1 cellular context compared by ENCODE assay signal in the genomic region with DNA sequence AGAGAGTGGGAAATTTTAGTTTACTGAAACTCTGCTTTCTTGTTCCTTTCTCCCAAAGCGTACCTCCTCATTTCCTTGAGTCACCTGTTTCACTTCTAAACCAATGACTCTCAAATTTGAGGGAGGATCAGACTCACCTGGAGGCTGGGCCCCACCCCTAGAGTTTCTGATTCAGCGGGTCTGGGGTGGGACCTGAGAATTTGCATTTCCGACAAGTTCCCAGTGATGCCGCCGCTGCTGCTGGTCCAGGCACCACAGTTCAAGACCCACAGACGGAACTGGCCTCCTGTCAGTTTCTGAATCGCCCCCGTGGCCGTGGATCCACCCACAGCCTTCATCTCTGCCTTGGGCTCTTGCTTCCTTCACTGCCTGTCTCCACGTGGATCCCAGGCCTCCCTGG.
TF ChIP-seq lines count a peak whose summit lies in the region.

No MANE protein-coding gene starts in this region.

TF ChIP-seq in WTC11, 78 proteins besides CTCF, POLR2A, EP300 and RAD21:
- TF ChIP-seq, protein P1, sequence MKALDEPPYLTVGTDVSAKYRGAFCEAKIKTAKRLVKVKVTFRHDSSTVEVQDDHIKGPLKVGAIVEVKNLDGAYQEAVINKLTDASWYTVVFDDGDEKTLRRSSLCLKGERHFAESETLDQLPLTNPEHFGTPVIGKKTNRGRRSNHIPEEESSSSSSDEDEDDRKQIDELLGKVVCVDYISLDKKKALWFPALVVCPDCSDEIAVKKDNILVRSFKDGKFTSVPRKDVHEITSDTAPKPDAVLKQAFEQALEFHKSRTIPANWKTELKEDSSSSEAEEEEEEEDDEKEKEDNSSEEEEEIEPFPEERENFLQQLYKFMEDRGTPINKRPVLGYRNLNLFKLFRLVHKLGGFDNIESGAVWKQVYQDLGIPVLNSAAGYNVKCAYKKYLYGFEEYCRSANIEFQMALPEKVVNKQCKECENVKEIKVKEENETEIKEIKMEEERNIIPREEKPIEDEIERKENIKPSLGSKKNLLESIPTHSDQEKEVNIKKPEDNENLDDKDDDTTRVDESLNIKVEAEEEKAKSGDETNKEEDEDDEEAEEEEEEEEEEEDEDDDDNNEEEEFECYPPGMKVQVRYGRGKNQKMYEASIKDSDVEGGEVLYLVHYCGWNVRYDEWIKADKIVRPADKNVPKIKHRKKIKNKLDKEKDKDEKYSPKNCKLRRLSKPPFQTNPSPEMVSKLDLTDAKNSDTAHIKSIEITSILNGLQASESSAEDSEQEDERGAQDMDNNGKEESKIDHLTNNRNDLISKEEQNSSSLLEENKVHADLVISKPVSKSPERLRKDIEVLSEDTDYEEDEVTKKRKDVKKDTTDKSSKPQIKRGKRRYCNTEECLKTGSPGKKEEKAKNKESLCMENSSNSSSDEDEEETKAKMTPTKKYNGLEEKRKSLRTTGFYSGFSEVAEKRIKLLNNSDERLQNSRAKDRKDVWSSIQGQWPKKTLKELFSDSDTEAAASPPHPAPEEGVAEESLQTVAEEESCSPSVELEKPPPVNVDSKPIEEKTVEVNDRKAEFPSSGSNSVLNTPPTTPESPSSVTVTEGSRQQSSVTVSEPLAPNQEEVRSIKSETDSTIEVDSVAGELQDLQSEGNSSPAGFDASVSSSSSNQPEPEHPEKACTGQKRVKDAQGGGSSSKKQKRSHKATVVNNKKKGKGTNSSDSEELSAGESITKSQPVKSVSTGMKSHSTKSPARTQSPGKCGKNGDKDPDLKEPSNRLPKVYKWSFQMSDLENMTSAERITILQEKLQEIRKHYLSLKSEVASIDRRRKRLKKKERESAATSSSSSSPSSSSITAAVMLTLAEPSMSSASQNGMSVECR (CRISPR knock-in tag; IDR thresholded peaks at IDR 0.05; ENCODE audit: borderline replicate concordance): no peak
- TF ChIP-seq ATF1 (CRISPR knock-in tag; IDR thresholded peaks at IDR 0.05): no peak
- no peak for TF ChIP-seq FOXP1 (CRISPR knock-in tag; IDR thresholded peaks at IDR 0.05; ENCODE audit: borderline replicate concordance)
- no peak for TF ChIP-seq GTF2I (CRISPR knock-in tag; conservative IDR thresholded peaks at IDR 0.05)
- no peak for TF ChIP-seq CBFB (CRISPR knock-in tag; IDR thresholded peaks at IDR 0.05; ENCODE audit: low read depth)
- TF ChIP-seq OVOL2 (CRISPR knock-in tag; IDR thresholded peaks at IDR 0.05; ENCODE audit: borderline replicate concordance): no peak
- TF ChIP-seq, protein P2, sequence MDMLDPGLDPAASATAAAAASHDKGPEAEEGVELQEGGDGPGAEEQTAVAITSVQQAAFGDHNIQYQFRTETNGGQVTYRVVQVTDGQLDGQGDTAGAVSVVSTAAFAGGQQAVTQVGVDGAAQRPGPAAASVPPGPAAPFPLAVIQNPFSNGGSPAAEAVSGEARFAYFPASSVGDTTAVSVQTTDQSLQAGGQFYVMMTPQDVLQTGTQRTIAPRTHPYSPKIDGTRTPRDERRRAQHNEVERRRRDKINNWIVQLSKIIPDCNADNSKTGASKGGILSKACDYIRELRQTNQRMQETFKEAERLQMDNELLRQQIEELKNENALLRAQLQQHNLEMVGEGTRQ (CRISPR knock-in tag; IDR thresholded peaks at IDR 0.05): no peak
- TF ChIP-seq SP1 (CRISPR knock-in tag; conservative IDR thresholded peaks at IDR 0.05): no peak
- TF ChIP-seq, protein P3, sequence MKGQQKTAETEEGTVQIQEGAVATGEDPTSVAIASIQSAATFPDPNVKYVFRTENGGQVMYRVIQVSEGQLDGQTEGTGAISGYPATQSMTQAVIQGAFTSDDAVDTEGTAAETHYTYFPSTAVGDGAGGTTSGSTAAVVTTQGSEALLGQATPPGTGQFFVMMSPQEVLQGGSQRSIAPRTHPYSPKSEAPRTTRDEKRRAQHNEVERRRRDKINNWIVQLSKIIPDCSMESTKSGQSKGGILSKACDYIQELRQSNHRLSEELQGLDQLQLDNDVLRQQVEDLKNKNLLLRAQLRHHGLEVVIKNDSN (CRISPR knock-in tag; IDR thresholded peaks at IDR 0.05): no peak
- TF ChIP-seq, protein P4, sequence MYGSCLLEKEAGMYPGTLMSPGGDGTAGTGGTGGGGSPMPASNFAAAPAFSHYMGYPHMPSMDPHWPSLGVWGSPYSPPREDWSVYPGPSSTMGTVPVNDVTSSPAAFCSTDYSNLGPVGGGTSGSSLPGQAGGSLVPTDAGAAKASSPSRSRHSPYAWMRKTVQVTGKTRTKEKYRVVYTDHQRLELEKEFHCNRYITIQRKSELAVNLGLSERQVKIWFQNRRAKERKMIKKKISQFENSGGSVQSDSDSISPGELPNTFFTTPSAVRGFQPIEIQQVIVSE (CRISPR knock-in tag; IDR thresholded peaks at IDR 0.05; ENCODE audit: borderline replicate concordance): no peak
- TF ChIP-seq RELA (CRISPR knock-in tag; IDR thresholded peaks at IDR 0.05; ENCODE audit: borderline replicate concordance): no peak
- no peak for TF ChIP-seq TEAD1 (CRISPR knock-in tag; IDR thresholded peaks at IDR 0.05)
- TF ChIP-seq, protein P5, sequence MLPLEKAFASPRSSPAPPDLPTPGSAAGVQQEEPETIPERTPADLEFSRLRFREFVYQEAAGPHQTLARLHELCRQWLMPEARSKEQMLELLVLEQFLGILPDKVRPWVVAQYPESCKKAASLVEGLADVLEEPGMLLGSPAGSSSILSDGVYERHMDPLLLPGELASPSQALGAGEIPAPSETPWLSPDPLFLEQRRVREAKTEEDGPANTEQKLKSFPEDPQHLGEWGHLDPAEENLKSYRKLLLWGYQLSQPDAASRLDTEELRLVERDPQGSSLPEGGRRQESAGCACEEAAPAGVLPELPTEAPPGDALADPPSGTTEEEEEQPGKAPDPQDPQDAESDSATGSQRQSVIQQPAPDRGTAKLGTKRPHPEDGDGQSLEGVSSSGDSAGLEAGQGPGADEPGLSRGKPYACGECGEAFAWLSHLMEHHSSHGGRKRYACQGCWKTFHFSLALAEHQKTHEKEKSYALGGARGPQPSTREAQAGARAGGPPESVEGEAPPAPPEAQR (CRISPR knock-in tag; IDR thresholded peaks at IDR 0.05): no peak
- TF ChIP-seq RORB (CRISPR knock-in tag; IDR thresholded peaks at IDR 0.05): no peak
- no peak for TF ChIP-seq ZNF138 (CRISPR knock-in tag; conservative IDR thresholded peaks at IDR 0.05)
- TF ChIP-seq, protein P6, sequence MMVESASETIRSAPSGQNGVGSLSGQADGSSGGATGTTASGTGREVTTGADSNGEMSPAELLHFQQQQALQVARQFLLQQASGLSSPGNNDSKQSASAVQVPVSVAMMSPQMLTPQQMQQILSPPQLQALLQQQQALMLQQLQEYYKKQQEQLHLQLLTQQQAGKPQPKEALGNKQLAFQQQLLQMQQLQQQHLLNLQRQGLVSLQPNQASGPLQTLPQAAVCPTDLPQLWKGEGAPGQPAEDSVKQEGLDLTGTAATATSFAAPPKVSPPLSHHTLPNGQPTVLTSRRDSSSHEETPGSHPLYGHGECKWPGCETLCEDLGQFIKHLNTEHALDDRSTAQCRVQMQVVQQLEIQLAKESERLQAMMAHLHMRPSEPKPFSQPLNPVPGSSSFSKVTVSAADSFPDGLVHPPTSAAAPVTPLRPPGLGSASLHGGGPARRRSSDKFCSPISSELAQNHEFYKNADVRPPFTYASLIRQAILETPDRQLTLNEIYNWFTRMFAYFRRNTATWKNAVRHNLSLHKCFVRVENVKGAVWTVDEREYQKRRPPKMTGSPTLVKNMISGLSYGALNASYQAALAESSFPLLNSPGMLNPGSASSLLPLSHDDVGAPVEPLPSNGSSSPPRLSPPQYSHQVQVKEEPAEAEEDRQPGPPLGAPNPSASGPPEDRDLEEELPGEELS (CRISPR knock-in tag; IDR thresholded peaks at IDR 0.05): no peak
- TF ChIP-seq NFYB (CRISPR knock-in tag; conservative IDR thresholded peaks at IDR 0.05; ENCODE audit: low read depth): no peak
- no peak for TF ChIP-seq ZNF219 (CRISPR knock-in tag; IDR thresholded peaks at IDR 0.05; ENCODE audit: borderline replicate concordance)
- TF ChIP-seq, protein P7, sequence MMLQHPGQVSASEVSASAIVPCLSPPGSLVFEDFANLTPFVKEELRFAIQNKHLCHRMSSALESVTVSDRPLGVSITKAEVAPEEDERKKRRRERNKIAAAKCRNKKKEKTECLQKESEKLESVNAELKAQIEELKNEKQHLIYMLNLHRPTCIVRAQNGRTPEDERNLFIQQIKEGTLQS (CRISPR knock-in tag; conservative IDR thresholded peaks at IDR 0.05): no peak
